20 cellular contexts compared by ENCODE assay signal in the genomic region with DNA sequence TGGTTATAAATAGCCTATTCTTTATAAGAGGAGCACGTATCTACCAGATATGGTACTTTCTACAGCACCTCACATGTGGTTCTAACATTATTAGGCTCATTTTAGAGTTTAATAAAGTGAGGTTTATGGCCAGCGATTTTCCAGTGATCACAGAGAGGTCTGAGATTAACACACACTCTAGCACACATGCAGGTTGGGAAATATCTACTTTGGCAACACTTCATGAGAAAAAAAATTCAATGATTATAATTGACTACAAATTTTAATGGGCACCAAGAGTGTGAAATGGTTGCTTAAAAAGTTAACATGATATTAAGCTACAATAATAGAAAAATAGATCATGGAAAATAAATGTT. TPM values are rescaled to one million over a fixed set of nuclear protein-coding genes. Genes with fewer than 3 reads are reported as not detected.
"Had no signal": no experiment of that assay in that cellular context is flagged by ENCODE, and none has a peak within 500 bp of the region (broad histone marks: within the 10 kb centered on the region; RNA-seq: fewer than 3 reads in every experiment).

No MANE protein-coding gene starts in this region.

- DNase-seq: central memory CD4-positive, alpha-beta T cell; dorsolateral prefrontal cortex; effector CD4-positive, alpha-beta T cell; hippocampal formation; left colon; mesenchymal stem cell; mucosa of descending colon; naive thymus-derived CD4-positive, alpha-beta T cell; posterior cingulate gyrus; retina; sigmoid colon; spleen; stimulated activated CD4-positive, alpha-beta T cell treated with anti-CD3 and anti-CD28 coated beads, Interleukin-4, amount 100 ng/mL, for 4 hours; stimulated activated naive CD8-positive, alpha-beta T cell treated with anti-CD3 and anti-CD28 coated beads, Interleukin-15, Interleukin-2, amounts not matched to agents 100 U/mL and 50 U/mL, for 24 hours had no signal

- H3K27me3 ChIP-seq: upper lobe of left lung had no signal

- H3K27ac ChIP-seq: dorsolateral prefrontal cortex, sigmoid colon, skin epidermis, spleen, thoracic aorta, tibial nerve, upper lobe of left lung had no signal

- ATAC-seq: left colon; mucosa of descending colon; naive thymus-derived CD4-positive, alpha-beta T cell; stimulated activated memory B cell treated with anti-CD40 and anti-IgM and Interleukin-4, amounts not matched to agents 10 μg/mL and 1 μg/mL and 100 μg/mL, for 72 hours; stimulated activated naive CD8-positive, alpha-beta T cell treated with anti-CD3 and anti-CD28 coated beads, Interleukin-15, Interleukin-2, amounts not matched to agents 100 U/mL and 50 U/mL, for 24 hours had no signal

- H3K4me1 ChIP-seq: sigmoid colon, tibial nerve, upper lobe of left lung had no signal

- H3K9me3 ChIP-seq: mucosa of descending colon, sigmoid colon, thoracic aorta, tibial nerve, upper lobe of left lung had no signal

- H3K36me3 ChIP-seq: sigmoid colon, spleen, thoracic aorta, tibial nerve, upper lobe of left lung had no signal

- H3K4me3 ChIP-seq: dorsolateral prefrontal cortex, mucosa of descending colon, sigmoid colon, skin epidermis, spleen, thoracic aorta, tibial nerve, upper lobe of left lung had no signal

RNA-seq across cellular contexts. Expression of a gene that starts 0.7 kb away (rescaled TPM):
- total RNA-seq: pulmonary artery endothelial cell had no signal
- polyA plus RNA-seq: naive thymus-derived CD4-positive, alpha-beta T cell had no signal
